In the genomic region with DNA sequence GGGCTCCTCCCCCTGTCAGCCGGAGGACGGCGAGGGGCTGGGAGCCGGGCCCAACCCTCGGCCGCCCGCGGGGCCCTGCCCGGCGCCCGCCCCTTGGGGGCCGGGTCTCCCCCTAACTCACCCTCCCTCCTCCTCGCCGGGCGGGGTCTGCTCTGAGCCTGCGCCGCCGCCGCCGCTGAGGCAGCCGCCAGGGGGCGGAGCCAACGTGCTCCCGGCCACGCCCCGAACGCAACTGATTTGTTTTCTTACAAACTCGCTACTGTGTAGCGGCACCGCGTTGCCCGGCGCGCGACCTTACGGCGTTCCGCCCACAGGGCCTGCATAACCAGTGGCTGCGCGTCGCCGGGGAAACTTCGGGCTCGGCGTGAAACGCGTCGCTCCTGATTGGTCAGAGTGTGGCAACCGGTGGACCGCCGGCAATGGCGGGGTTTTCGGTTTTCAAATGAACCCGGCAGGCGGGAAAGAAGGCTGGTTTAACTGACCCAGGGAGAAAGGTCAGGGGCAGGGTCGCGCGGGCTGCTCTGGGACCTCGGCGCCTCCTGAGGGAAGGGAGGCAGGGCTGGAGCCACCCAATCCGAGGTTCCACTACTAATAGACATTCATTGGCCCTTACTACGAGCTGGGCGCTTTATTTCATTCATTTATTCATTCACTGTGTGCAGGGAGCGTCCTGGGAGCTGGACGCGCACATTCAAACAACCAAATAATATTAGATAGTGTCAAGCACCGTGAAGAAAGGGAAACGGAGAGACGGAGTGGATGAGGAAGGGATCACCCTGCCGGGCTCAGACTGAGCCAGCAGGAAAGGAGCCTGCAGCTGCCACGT, we compare ENCODE assay signal across 1 cellular context.
TF ChIP-seq lines count a peak whose summit lies in the region.

A gene (minus strand): TSS at position 154 of the 826 bp plus-strand sequence. CDS start 326 bp downstream, outside the sequence.

TF ChIP-seq in WTC11, 78 proteins besides CTCF, POLR2A, EP300 and RAD21 (continued from another document):
- TF ChIP-seq, protein P1, sequence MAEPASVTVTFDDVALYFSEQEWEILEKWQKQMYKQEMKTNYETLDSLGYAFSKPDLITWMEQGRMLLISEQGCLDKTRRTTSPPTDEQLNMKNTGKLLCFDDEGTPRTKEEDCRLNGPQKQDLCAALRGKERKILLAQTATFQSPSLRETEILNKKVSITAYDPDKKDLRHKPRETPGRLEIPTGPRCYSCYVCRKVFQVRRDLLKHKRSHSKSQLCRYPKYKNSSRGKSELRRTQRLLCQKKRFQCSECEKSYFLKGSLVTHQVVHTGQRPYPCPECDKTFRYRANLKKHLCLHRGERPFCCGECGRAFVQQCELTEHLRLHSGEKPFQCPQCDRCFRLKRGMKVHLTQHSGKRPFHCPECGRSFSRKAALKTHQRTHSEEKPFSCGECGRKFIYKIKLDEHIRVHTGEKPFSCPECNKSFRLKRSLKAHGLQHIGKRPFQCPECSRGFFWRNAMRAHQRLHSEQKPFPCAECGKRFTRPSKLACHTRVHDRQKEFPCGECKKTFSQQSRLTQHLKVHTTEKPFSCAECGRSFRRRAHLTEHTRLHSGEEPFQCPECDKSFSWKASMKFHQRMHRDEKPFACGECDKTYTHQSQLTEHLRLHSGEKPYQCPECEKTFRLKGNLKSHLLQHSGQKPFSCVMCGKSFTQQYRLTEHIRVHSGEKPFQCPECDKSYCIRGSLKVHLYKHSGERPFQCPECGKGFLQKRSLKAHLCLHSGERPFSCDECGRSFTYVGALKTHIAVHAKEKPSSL (CRISPR knock-in tag; conservative IDR thresholded peaks at IDR 0.05), result no peak
TF ChIP-seq in WTC11: peak in this region for 16.
